Comparison of ENCODE assay signal across 16 cellular contexts in the genomic region with DNA sequence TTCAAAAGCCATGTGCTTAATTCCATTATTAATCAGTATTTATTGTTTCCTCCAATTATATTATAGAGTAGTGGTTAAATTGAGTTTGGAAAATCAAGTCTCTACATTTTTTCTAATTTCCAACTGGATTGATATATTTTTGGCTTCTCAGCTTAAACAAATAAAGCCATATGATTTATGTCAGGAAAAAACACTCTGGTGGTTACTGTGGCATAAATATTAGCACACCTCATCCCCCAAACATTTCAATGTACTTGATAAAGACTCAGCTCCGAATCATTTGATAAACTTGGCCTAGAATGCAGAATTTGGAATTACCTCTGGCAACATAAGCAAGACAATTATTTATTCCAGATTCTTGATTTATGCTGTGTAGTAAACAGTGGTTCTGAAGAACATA.
"Had no signal": no experiment of that assay in that cellular context is flagged by ENCODE, and none has a peak within 500 bp of the region (broad histone marks: within the 10 kb centered on the region; RNA-seq: fewer than 3 reads in every experiment).

No MANE protein-coding gene starts in this region.

- DNase-seq: activated CD8-positive, alpha-beta memory T cell treated with anti-CD3 and anti-CD28 coated beads, Interleukin-2, amount 10 ng/mL, durations not matched to agents 7 days and 5 days; activated effector memory CD4-positive, alpha-beta T cell treated with anti-CD3 and anti-CD28 coated beads, Interleukin-2, amount 50 U/mL, for 16 hours; activated naive CD8-positive, alpha-beta T cell treated with anti-CD3 and anti-CD28 coated beads for 36 hours; activated T-cell treated with anti-CD3 and anti-CD28 coated beads, Interleukin-2, amount 50 U/mL, for 24 hours; aorta; caudate nucleus; effector CD4-positive, alpha-beta T cell; hypothalamus; midbrain; retina; stimulated activated CD4-positive, alpha-beta T cell treated with anti-CD3 and anti-CD28 coated beads, Interleukin-4, amount 100 ng/mL, for 4 hours; stimulated activated naive CD8-positive, alpha-beta T cell treated with anti-CD3 and anti-CD28 coated beads, Interleukin-15, amount 100 ng/mL, for 72 hours; T-helper 17 cell had no signal

- H3K9ac ChIP-seq: neural progenitor cell had no signal

- H3K4me3 Mint-ChIP-seq: activated CD8-positive, alpha-beta memory T cell treated with anti-CD3 and anti-CD28 coated beads, Interleukin-2, amount 10 ng/mL, durations not matched to agents 7 days and 5 days; activated naive CD8-positive, alpha-beta T cell treated with anti-CD3 and anti-CD28 coated beads for 36 hours; activated T-cell treated with anti-CD3 and anti-CD28 coated beads, Interleukin-2, amount 50 U/mL, for 24 hours; neural progenitor cell; stimulated activated naive CD8-positive, alpha-beta T cell treated with anti-CD3 and anti-CD28 coated beads, Interleukin-15, amount 100 ng/mL, for 72 hours; T-helper 17 cell had no signal

- H3K27me3 ChIP-seq: neural progenitor cell had no signal

- H3K9me3 ChIP-seq: thoracic aorta had no signal

- H3K4me3 ChIP-seq: coronary artery, neural progenitor cell, thoracic aorta had no signal

- H3K4me1 Mint-ChIP-seq: activated CD8-positive, alpha-beta memory T cell treated with anti-CD3 and anti-CD28 coated beads, Interleukin-2, amount 10 ng/mL, durations not matched to agents 7 days and 5 days; activated naive CD8-positive, alpha-beta T cell treated with anti-CD3 and anti-CD28 coated beads for 36 hours; stimulated activated naive CD8-positive, alpha-beta T cell treated with anti-CD3 and anti-CD28 coated beads, Interleukin-15, amount 100 ng/mL, for 72 hours; T-helper 17 cell had no signal

- H3K27ac Mint-ChIP-seq: activated CD8-positive, alpha-beta memory T cell treated with anti-CD3 and anti-CD28 coated beads, Interleukin-2, amount 10 ng/mL, durations not matched to agents 7 days and 5 days; activated naive CD8-positive, alpha-beta T cell treated with anti-CD3 and anti-CD28 coated beads for 36 hours; activated T-cell treated with anti-CD3 and anti-CD28 coated beads, Interleukin-2, amount 50 U/mL, for 24 hours; neural progenitor cell; stimulated activated naive CD8-positive, alpha-beta T cell treated with anti-CD3 and anti-CD28 coated beads, Interleukin-15, amount 100 ng/mL, for 72 hours; T-helper 17 cell had no signal

- H2AFZ ChIP-seq: neural progenitor cell had no signal

- H3K36me3 ChIP-seq: neural progenitor cell, thoracic aorta had no signal

- H3K36me3 Mint-ChIP-seq: activated CD8-positive, alpha-beta memory T cell treated with anti-CD3 and anti-CD28 coated beads, Interleukin-2, amount 10 ng/mL, durations not matched to agents 7 days and 5 days; activated naive CD8-positive, alpha-beta T cell treated with anti-CD3 and anti-CD28 coated beads for 36 hours; neural progenitor cell had no signal

- ATAC-seq: activated CD8-positive, alpha-beta memory T cell treated with anti-CD3 and anti-CD28 coated beads, Interleukin-2, amount 10 ng/mL, durations not matched to agents 7 days and 5 days; stimulated activated naive CD8-positive, alpha-beta T cell treated with anti-CD3 and anti-CD28 coated beads, Interleukin-15, amount 100 ng/mL, for 72 hours; T-helper 17 cell had no signal

- H3K9me3 Mint-ChIP-seq: neural progenitor cell had no signal

- H3K27ac ChIP-seq: coronary artery, neural progenitor cell, thoracic aorta had no signal

- H3K4me1 ChIP-seq: neural progenitor cell had no signal

- H3K4me2 ChIP-seq: neural progenitor cell had no signal

- H3K27me3 Mint-ChIP-seq: activated CD8-positive, alpha-beta memory T cell treated with anti-CD3 and anti-CD28 coated beads, Interleukin-2, amount 10 ng/mL, durations not matched to agents 7 days and 5 days; activated naive CD8-positive, alpha-beta T cell treated with anti-CD3 and anti-CD28 coated beads for 36 hours; activated T-cell treated with anti-CD3 and anti-CD28 coated beads, Interleukin-2, amount 50 U/mL, for 24 hours; stimulated activated naive CD8-positive, alpha-beta T cell treated with anti-CD3 and anti-CD28 coated beads, Interleukin-15, amount 100 ng/mL, for 72 hours; T-helper 17 cell had no signal
